Comparison of ENCODE assay signal across 23 cellular contexts in genomic region chr1:208254862-208255261, GRCh38. TPM values are rescaled to one million over a fixed set of nuclear protein-coding genes. Genes with fewer than 3 reads are reported as not detected.
A peak's percentile ranks its signal among the peaks of the same experiment; 100 is the strongest.
DNase-seq lines count a peak whose midpoint lies in the region; ATAC-seq and TF ChIP-seq lines count a peak whose summit lies in the region.
"Had no signal": no experiment of that assay in that cellular context is flagged by ENCODE, and none has a peak within 500 bp of the region (broad histone marks: within the 10 kb centered on the region; RNA-seq: fewer than 3 reads in every experiment).

No MANE protein-coding gene starts in this region.

- no peak overlapping the region for H3K9ac ChIP-seq in mammary epithelial cell (ENCODE audit: insufficient read depth, low read length)

- H3K4me1 Mint-ChIP-seq in MCF 10A (ENCODE audit: insufficient read depth, unreplicated experiment), result peaks cover 11% of the 10 kb centered on the region
- H3K4me1 Mint-ChIP-seq: activated CD4-positive, alpha-beta T cell treated with anti-CD3 and anti-CD28 coated beads, Interleukin-2, amount 10 ng/mL, durations not matched to agents 24 days and 14 days; CD4-positive, alpha-beta memory T cell had no signal

- H3K79me2 ChIP-seq in mammary epithelial cell (ENCODE audit: insufficient read depth, low read length), result no peaks in the 10 kb centered on the region

- no peak for ATAC-seq in HG03139 (IDR thresholded peaks at IDR 0.05; ENCODE audit: unreplicated experiment)
- no peak for ATAC-seq in sciatic nerve
- no peak for ATAC-seq in gastroesophageal sphincter
- ATAC-seq: gastrocnemius medialis, upper lobe of right lung had no signal

- H3K4me1 ChIP-seq in breast epithelium (no peaks in the 10 kb centered on the region), mammary epithelial cell (ENCODE audit: insufficient read depth, low read length) (peaks cover 26% of the 10 kb centered on the region), gastroesophageal sphincter (peaks cover 0 to 11% (median 0%) of the 10 kb centered on the region in 3 donors)
- H3K4me1 ChIP-seq: gastrocnemius medialis had no signal

- peaks cover 51% of the 10 kb centered on the region for H3K27me3 Mint-ChIP-seq in MCF 10A (ENCODE audit: insufficient read depth, unreplicated experiment)

- WGBS in mammary epithelial cell (ENCODE audit: low coverage, missing lambda C conversion rate), result 0% methylated on average over 1 of the region's 1 CpG
- WGBS in gastroesophageal sphincter (ENCODE audit: low coverage in 1 of 2), 2 donors, result 100% methylated on average over 1 of the region's 1 CpG

- H2AFZ ChIP-seq in mammary epithelial cell (ENCODE audit: low read depth, low read length), result no peak overlapping the region

- DNase-seq in MCF 10A (ENCODE audit: unreplicated experiment), result peak; percentile 58
- DNase-seq in breast epithelium (ENCODE audit: low spot score in 2 of 2), result no peak
- peak; percentile 77 for DNase-seq in mammary epithelial cell
- DNase-seq in foreskin melanocyte, result peak; percentile 25
- DNase-seq in sciatic nerve (ENCODE audit: low spot score), result no peak
- no peak for DNase-seq in activated effector memory CD4-positive, alpha-beta T cell treated with anti-CD3 and anti-CD28 coated beads, Interleukin-2, amount 50 U/mL, for 16 hours
- DNase-seq: 8988T; activated CD4-positive, alpha-beta T cell treated with anti-CD3 and anti-CD28 coated beads, Interleukin-2, amount 10 ng/mL, durations not matched to agents 24 days and 14 days; activated naive CD4-positive, alpha-beta T cell treated with Interleukin-2 at 50 U/mL for 16 hours; CD4-positive, alpha-beta memory T cell; DND-41; effector CD4-positive, alpha-beta T cell; gastrocnemius medialis; NCI-H187 treated with DMSO at 0.1 percent for 48 hours; NCI-H510A treated with DMSO at 0.1 percent for 48 hours; OCI-M1; upper lobe of right lung had no signal

- dilution Hi-C loops in mammary epithelial cell (cut with HindIII; ENCODE audit: low sequenced_read_pairs), result no loop called here

- no peak for TF ChIP-seq EP300 in gastroesophageal sphincter (IDR thresholded peaks at IDR 0.05)

- H3K9me3 Mint-ChIP-seq in MCF 10A (ENCODE audit: unreplicated experiment), result peaks cover 8% of the 10 kb centered on the region
- H3K9me3 Mint-ChIP-seq: activated CD4-positive, alpha-beta T cell treated with anti-CD3 and anti-CD28 coated beads, Interleukin-2, amount 10 ng/mL, durations not matched to agents 24 days and 14 days; stimulated activated naive CD8-positive, alpha-beta T cell treated with anti-CD3 and anti-CD28 coated beads, Interleukin-15, Interleukin-2, amounts not matched to agents 100 ng/mL and 50 ng/mL, for 24 hours had no signal

- H4K20me1 ChIP-seq in mammary epithelial cell (ENCODE audit: insufficient read depth, low read length), result no peaks in the 10 kb centered on the region

- H3K27ac Mint-ChIP-seq in MCF 10A (ENCODE audit: low read depth, unreplicated experiment), result no peak overlapping the region
- H3K27ac Mint-ChIP-seq: activated CD4-positive, alpha-beta T cell treated with anti-CD3 and anti-CD28 coated beads, Interleukin-2, amount 10 ng/mL, durations not matched to agents 24 days and 14 days; CD4-positive, alpha-beta memory T cell; nephron; stimulated activated naive CD8-positive, alpha-beta T cell treated with anti-CD3 and anti-CD28 coated beads, Interleukin-15, Interleukin-2, amounts not matched to agents 100 ng/mL and 50 ng/mL, for 24 hours had no signal

- H3K4me3 ChIP-seq in breast epithelium (no peak overlapping the region), mammary epithelial cell (replicated peaks in 1 of 3; ENCODE audit: insufficient read depth in 1 of 3, low read depth in 2 of 3, low read length in 3 of 3) (no peak overlapping the region), gastroesophageal sphincter (no peak overlapping the region)
- H3K4me3 ChIP-seq: cardiac muscle cell, gastrocnemius medialis, lung, upper lobe of right lung had no signal

- no peaks in the 10 kb centered on the region for H3K36me3 Mint-ChIP-seq in MCF 10A (ENCODE audit: insufficient read depth, unreplicated experiment)
- H3K36me3 Mint-ChIP-seq: CD4-positive, alpha-beta memory T cell had no signal

- no peak overlapping the region for H3K4me3 Mint-ChIP-seq in MCF 10A (ENCODE audit: unreplicated experiment)
- H3K4me3 Mint-ChIP-seq: activated CD4-positive, alpha-beta T cell treated with anti-CD3 and anti-CD28 coated beads, Interleukin-2, amount 10 ng/mL, durations not matched to agents 24 days and 14 days; CD4-positive, alpha-beta memory T cell; nephron; stimulated activated naive CD8-positive, alpha-beta T cell treated with anti-CD3 and anti-CD28 coated beads, Interleukin-15, Interleukin-2, amounts not matched to agents 100 ng/mL and 50 ng/mL, for 24 hours had no signal

- BruUV-seq in MCF 10A (replicated peaks; lab: Mats Ljungman, UMichigan), result no TSS peak
- BruUV-seq in mammary epithelial cell (replicated peaks; lab: Mats Ljungman, UMichigan), result no TSS peak

- H3K36me3 ChIP-seq in breast epithelium, result no peaks in the 10 kb centered on the region
- no peaks in the 10 kb centered on the region for H3K36me3 ChIP-seq in mammary epithelial cell (ENCODE audit: insufficient read depth, low read length)
- no peaks in the 10 kb centered on the region for H3K36me3 ChIP-seq in gastroesophageal sphincter
- H3K36me3 ChIP-seq: cardiac muscle cell, gastrocnemius medialis, upper lobe of right lung had no signal

- H3K27ac ChIP-seq in breast epithelium (no peak overlapping the region), mammary epithelial cell (ENCODE audit: insufficient read depth, low read depth, low read length) (no peak overlapping the region), gastroesophageal sphincter (no peak overlapping the region)
- H3K27ac ChIP-seq: cardiac muscle cell, gastrocnemius medialis, upper lobe of right lung had no signal

- TF ChIP-seq CTCF in MCF 10A (IDR thresholded peaks at IDR 0.05; ENCODE audit: unreplicated experiment) (no peak), breast epithelium (IDR thresholded peaks at IDR 0.05) (no peak), mammary epithelial cell (conservative IDR thresholded peaks at IDR 0.05 in 1 of 2, IDR thresholded peaks at IDR 0.05 in 1 of 2; ENCODE audit: extremely low read depth in 1 of 2, insufficient read depth in 1 of 2, low read depth in 1 of 2, low read length in 2 of 2) (no peak), gastroesophageal sphincter (IDR thresholded peaks at IDR 0.05) (no peak)

- no peaks in the 10 kb centered on the region for H3K9me3 ChIP-seq in breast epithelium
- H3K9me3 ChIP-seq in mammary epithelial cell (replicated peaks; ENCODE audit: insufficient read depth, low read length), result no peaks in the 10 kb centered on the region
- peaks cover 0 to 1% (median 0%) of the 10 kb centered on the region in 3 donors for H3K9me3 ChIP-seq in gastroesophageal sphincter
- H3K9me3 ChIP-seq: gastrocnemius medialis, upper lobe of right lung had no signal

- intact Hi-C loops in MCF 10A (cut with micrococcal nuclease), result no loop called here
- intact Hi-C loops in breast epithelium (cut with DNase I; ENCODE audit: low total_unique reads), result no loop called here
- intact Hi-C loops in mammary epithelial cell (cut with micrococcal nuclease), result no loop called here
- intact Hi-C loops in sciatic nerve (cut with DNase I), result no loop called here

- H3K27me3 ChIP-seq in breast epithelium (no peaks in the 10 kb centered on the region), mammary epithelial cell (ENCODE audit: insufficient read depth, low read length) (peaks cover 7% of the 10 kb centered on the region), gastroesophageal sphincter (peaks cover 4% of the 10 kb centered on the region)
- H3K27me3 ChIP-seq: cardiac muscle cell, gastrocnemius medialis, upper lobe of right lung had no signal

- POLR2A ChIA-PET in MCF 10A (lab: Yijun Ruan, JAX), result interaction anchor here (0.5 to 1.0 kb wide), 2 partner anchors 10 to 984 kb away, joined by 3 to 8 read pairs; partner anchors contain the start of gene PLXNA2

- H3K4me2 ChIP-seq in mammary epithelial cell (ENCODE audit: insufficient read depth, low read depth, low read length), result peak overlapping the region; percentile 24

- in situ Hi-C loops in mammary epithelial cell (cut with MboI; ENCODE audit: low sequenced_read_pairs in 2 of 2), result loop anchor here in 1 of 2 donors (10.0 kb wide), 1 partner anchor 230 kb away; no protein-coding TSS in a partner anchor

- TF ChIP-seq POLR2A in breast epithelium (IDR thresholded peaks at IDR 0.05) (no peak), gastroesophageal sphincter (IDR thresholded peaks at IDR 0.05) (no peak)

- CTCF ChIA-PET in MCF 10A (lab: Yijun Ruan, JAX) (interaction anchor here (1.0 to 1.9 kb wide), 2 partner anchors 10 to 233 kb away, joined by 8 to 14 read pairs; partner anchors contain the start of gene PLXNA2), mammary epithelial cell (lab: Charles Lee; ENCODE audit: low non-redundant PET) (interaction anchor here (1.0 kb wide), 1 partner anchor 233 kb away, joined by 15 read pairs; no protein-coding TSS in a partner anchor)

RNA-seq across cellular contexts. Expression of gene PLXNA2, which starts 10.7 kb away (rescaled TPM):
- total RNA-seq in MCF 10A (2022) (59.2 and 69.7 TPM in 2 replicates), breast epithelium (10 to 100 TPM; 11.3 to 18.2 (median 11.5) TPM), mammary epithelial cell (10 to 100 TPM in 1 of 2 donors, 1 to 10 TPM in 1; 6.5 to 42.9 TPM), sciatic nerve (28.2 TPM), gastroesophageal sphincter (10 to 100 TPM; 12.5 to 38.3 (median 32.0) TPM)
- 11.5 TPM for polyA plus RNA-seq in mammary epithelial cell
- polyA minus RNA-seq in mammary epithelial cell, result 45.4 TPM
- total RNA-seq: activated CD4-positive, alpha-beta T cell treated with anti-CD3 and anti-CD28 coated beads, Interleukin-2, amount 10 ng/mL, durations not matched to agents 24 days and 14 days had no signal

Comparison
In these comparisons a context has a peak if more than half of its experiments do, and no peak if none do; other contexts are left out.
1. DNase-seq: peak in MCF 10A (single experiment), mammary epithelial cell (single experiment) and foreskin melanocyte (single experiment); none in breast epithelium (0 of 2), sciatic nerve (single experiment) and activated effector memory CD4-positive, alpha-beta T cell treated with anti-CD3 and anti-CD28 coated beads, Interleukin-2, amount 50 U/mL, for 16 hours (single experiment).